ENCODE assay signal across 1 cellular context in the genomic region with DNA sequence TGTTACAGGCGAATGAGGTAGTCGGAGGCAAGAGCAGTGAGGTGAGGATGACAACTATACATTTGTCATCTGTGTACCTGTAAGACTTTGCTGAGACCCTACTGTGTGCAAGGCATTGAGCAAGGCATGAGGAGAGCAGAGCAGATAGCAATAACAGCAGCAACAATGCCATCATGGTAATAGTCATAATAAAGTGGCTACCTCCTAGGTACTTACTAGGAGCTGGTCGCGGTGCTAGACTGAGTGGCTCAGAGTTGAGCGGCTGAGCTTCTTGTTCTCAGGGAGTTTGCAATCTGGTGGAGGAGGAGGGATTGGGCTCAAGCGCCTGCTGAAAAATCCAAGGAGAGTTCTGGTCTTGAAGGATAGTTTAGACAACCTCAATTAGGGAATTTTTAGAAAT.
TF ChIP-seq lines count a peak whose summit lies in the region.

No MANE protein-coding gene starts in this region.

TF ChIP-seq in endothelial cell of umbilical vein, 7 proteins besides CTCF, POLR2A, EP300 and RAD21 (continued from another document):
- no peak for TF ChIP-seq MYC (IDR thresholded peaks at IDR 0.05; ENCODE audit: low read depth, low read length)
- TF ChIP-seq FOS (IDR thresholded peaks at IDR 0.05; ENCODE audit: borderline replicate concordance, insufficient read depth, low read length): no peak
- TF ChIP-seq GATA2 (IDR thresholded peaks at IDR 0.05; ENCODE audit: insufficient read depth, insufficient read length, low read depth, low read length): no peak
- no peak for TF ChIP-seq EZH2 (IDR thresholded peaks at IDR 0.05; ENCODE audit: borderline replicate concordance, low read depth, low read length, severe bottlenecking)
- no peak for TF ChIP-seq JUN (IDR thresholded peaks at IDR 0.05; ENCODE audit: borderline replicate concordance, insufficient read depth, insufficient read length, low read depth)
TF ChIP-seq in endothelial cell of umbilical vein: peak in this region for 0.
